In the genomic region with DNA sequence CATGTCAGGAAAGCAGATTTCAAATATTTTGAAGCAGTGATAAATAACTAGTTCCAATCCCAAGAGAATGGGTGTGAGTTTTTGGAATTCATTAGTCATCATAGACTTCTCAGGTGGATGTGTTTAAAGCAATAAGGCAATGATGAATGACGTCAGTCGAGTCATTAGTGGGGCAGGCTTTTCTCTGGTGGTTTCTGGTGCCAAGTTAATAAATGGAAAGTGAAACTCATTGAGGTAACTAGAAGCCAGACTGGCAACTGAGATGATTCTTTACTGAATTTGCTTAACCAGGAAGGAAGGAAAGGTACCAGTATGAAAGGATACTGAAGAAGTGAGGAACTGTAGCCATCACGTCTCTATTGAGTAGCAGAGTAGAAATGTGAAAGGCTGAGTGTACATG, we compare ENCODE assay signal across 20 cellular contexts.
DNase-seq lines count a peak whose midpoint lies in the region; ATAC-seq and TF ChIP-seq lines count a peak whose summit lies in the region.
"Had no signal": no experiment of that assay in that cellular context is flagged by ENCODE, and none has a peak within 500 bp of the region (broad histone marks: within the 10 kb centered on the region; RNA-seq: fewer than 3 reads in every experiment).

No MANE protein-coding gene starts in this region.

- no peak overlapping the region for H3K4me3 ChIP-seq in transverse colon
- H3K4me3 ChIP-seq: esophagus muscularis mucosa, SJSA1 had no signal

- no peak overlapping the region for H3K27ac Mint-ChIP-seq in Calu3 (ENCODE audit: unreplicated experiment)
- H3K27ac Mint-ChIP-seq: activated naive CD4-positive, alpha-beta T cell treated with anti-CD3 and anti-CD28 coated beads, Interleukin-2, amount 50 U/mL, for 24 hours; CD4-positive, CD25-positive, alpha-beta regulatory T cell; naive thymus-derived CD8-positive, alpha-beta T cell; progenitor cell of endocrine pancreas had no signal

- peaks cover 8% of the 10 kb centered on the region for H3K4me1 Mint-ChIP-seq in Calu3 (ENCODE audit: low read depth, unreplicated experiment)
- H3K4me1 Mint-ChIP-seq: activated naive CD4-positive, alpha-beta T cell treated with anti-CD3 and anti-CD28 coated beads, Interleukin-2, amount 50 U/mL, for 24 hours; CD4-positive, CD25-positive, alpha-beta regulatory T cell had no signal

- H3K9me3 ChIP-seq in transverse colon = no peaks in the 10 kb centered on the region
- H3K9me3 ChIP-seq: esophagus muscularis mucosa, SJSA1 had no signal

- no peak for TF ChIP-seq POLR2A in transverse colon (IDR thresholded peaks at IDR 0.05)

- no TSS peak for BruUV-seq in Calu3 (replicated peaks; lab: Mats Ljungman, UMichigan)

- CTCF ChIA-PET in Calu3 (lab: Charles Lee) = no interaction called here

- H3K4me3 Mint-ChIP-seq in Calu3 (ENCODE audit: low read depth, unreplicated experiment) = no peak overlapping the region
- H3K4me3 Mint-ChIP-seq: activated naive CD4-positive, alpha-beta T cell treated with anti-CD3 and anti-CD28 coated beads, Interleukin-2, amount 50 U/mL, for 24 hours; CD4-positive, CD25-positive, alpha-beta regulatory T cell; naive thymus-derived CD8-positive, alpha-beta T cell had no signal

- in situ Hi-C loops in transverse colon (cut with MboI; ENCODE audit: low pct_ligation_motif_present in 1 of 4, low pct_unique_long_range_greater_than_20kb in 1 of 4, low sequenced_read_pairs in 3 of 4) = no loop called here

- no peaks in the 10 kb centered on the region for H3K36me3 ChIP-seq in transverse colon
- H3K36me3 ChIP-seq: brain microvascular endothelial cell, esophagus muscularis mucosa, SJSA1 had no signal

- H3K4me1 ChIP-seq in transverse colon = no peaks in the 10 kb centered on the region
- H3K4me1 ChIP-seq: esophagus muscularis mucosa, SJSA1 had no signal

- intact Hi-C loops in Calu3 (cut with micrococcal nuclease; ENCODE audit: unreplicated experiment) = no loop called here
- intact Hi-C loops in left ventricle myocardium superior (cut with micrococcal nuclease) = no loop called here
- intact Hi-C loops in transverse colon (cut with DNase I; ENCODE audit: low total_unique reads) = no loop called here

- peaks cover 2% of the 10 kb centered on the region for H3K9me3 Mint-ChIP-seq in Calu3 (ENCODE audit: low read depth, unreplicated experiment)
- H3K9me3 Mint-ChIP-seq: activated naive CD4-positive, alpha-beta T cell treated with anti-CD3 and anti-CD28 coated beads, Interleukin-2, amount 50 U/mL, for 24 hours had no signal

- TF ChIP-seq EP300 in transverse colon (IDR thresholded peaks at IDR 0.05; ENCODE audit: low read depth) = no peak

- 35 to 42% methylated on average over 3 of the region's 3 CpGs for WGBS in transverse colon (ENCODE audit: low coverage in 1 of 2), 2 donors

- DNase-seq in Calu3 = peak; percentile 15
- DNase-seq in left ventricle myocardium superior = no peak
- DNase-seq in transverse colon = no peak
- DNase-seq in activated naive CD4-positive, alpha-beta T cell treated with anti-CD3 and anti-CD28 coated beads, Interleukin-2, amount 50 U/mL, for 16 hours = no peak
- no peak for DNase-seq in NCI-H1048 (lab: John Stamatoyannopoulos, UW)
- DNase-seq: ACHN; activated CD4-positive, alpha-beta T cell treated with anti-CD3 and anti-CD28 coated beads for 4 hours; activated CD8-positive, alpha-beta memory T cell treated with anti-CD3 and anti-CD28 coated beads, Interleukin-2, amount 50 U/mL, for 4 hours; brain microvascular endothelial cell; head of caudate nucleus; naive thymus-derived CD8-positive, alpha-beta T cell; NCI-H1694 had no signal

- peak; percentile 72 for ATAC-seq in GM19324 (IDR thresholded peaks at IDR 0.05; ENCODE audit: low FRiP score, unreplicated experiment)
- peak; percentile 66 for ATAC-seq in HG03439 (IDR thresholded peaks at IDR 0.05; ENCODE audit: unreplicated experiment)
- peak; percentile 47 for ATAC-seq in esophagus mucosa
- ATAC-seq in left ventricle myocardium superior = no peak
- ATAC-seq: naive thymus-derived CD8-positive, alpha-beta T cell had no signal

- TF ChIP-seq CTCF in Calu3 (IDR thresholded peaks at IDR 0.05; ENCODE audit: unreplicated experiment) (no peak), transverse colon (IDR thresholded peaks at IDR 0.05) (no peak)

- H3K27ac ChIP-seq in transverse colon = no peak overlapping the region
- H3K27ac ChIP-seq: brain microvascular endothelial cell, esophagus muscularis mucosa, SJSA1 had no signal

- H3K27me3 ChIP-seq in transverse colon = no peaks in the 10 kb centered on the region
- H3K27me3 ChIP-seq: brain microvascular endothelial cell, esophagus muscularis mucosa, SJSA1 had no signal

- H3K27me3 Mint-ChIP-seq in Calu3 (ENCODE audit: unreplicated experiment) = peaks cover 19% of the 10 kb centered on the region
- H3K27me3 Mint-ChIP-seq: CD4-positive, CD25-positive, alpha-beta regulatory T cell; progenitor cell of endocrine pancreas had no signal

- no peaks in the 10 kb centered on the region for H3K36me3 Mint-ChIP-seq in Calu3 (ENCODE audit: insufficient read depth, unreplicated experiment)
- H3K36me3 Mint-ChIP-seq: activated naive CD4-positive, alpha-beta T cell treated with anti-CD3 and anti-CD28 coated beads, Interleukin-2, amount 50 U/mL, for 24 hours; CD4-positive, CD25-positive, alpha-beta regulatory T cell; naive thymus-derived CD8-positive, alpha-beta T cell had no signal
